ENCODE assay signal across 16 cellular contexts in genomic region chr7:44052771-44053365, GRCh38. TPM values are rescaled to one million over a fixed set of nuclear protein-coding genes. Genes with fewer than 3 reads are reported as not detected.
A peak's percentile ranks its signal among the peaks of the same experiment; 100 is the strongest.
DNase-seq lines count a peak whose midpoint lies in the region; ATAC-seq and TF ChIP-seq lines count a peak whose summit lies in the region.
"Had no signal": no experiment of that assay in that cellular context is flagged by ENCODE, and none has a peak within 500 bp of the region (broad histone marks: within the 10 kb centered on the region; RNA-seq: fewer than 3 reads in every experiment).

No MANE protein-coding gene starts in this region.

- peak; percentile 30 for ATAC-seq in GM23338
- peak in 1 of 2 donors; percentile 27 for ATAC-seq in stimulated activated naive B cell treated with anti-CD40 and anti-IgM and Interleukin-4, amounts not matched to agents 10 μg/mL and 1 μg/mL and 100 μg/mL, for 72 hours (replicated peaks)
- ATAC-seq: mucosa of descending colon had no signal

- H3K4me2 ChIP-seq in GM23338, result no peak overlapping the region

- H3K27me3 Mint-ChIP-seq in GM23338 (ENCODE audit: insufficient read depth, low read depth, poor library complexity) (no peaks in the 10 kb centered on the region), endodermal cell (ENCODE audit: insufficient read depth) (no peaks in the 10 kb centered on the region)
- H3K27me3 Mint-ChIP-seq in stimulated activated naive B cell treated with anti-CD40 and anti-IgM and Interleukin-4, amounts not matched to agents 10 μg/mL and 1 μg/mL and 100 μg/mL, for 72 hours, result no peaks in the 10 kb centered on the region

- DNase-seq in activated effector memory CD4-positive, alpha-beta T cell treated with anti-CD3 and anti-CD28 coated beads, Interleukin-2, amount 50 U/mL, for 16 hours, result peak; percentile 59
- no peak for DNase-seq in activated effector memory CD4-positive, alpha-beta T cell treated with Interleukin-2 at 50 U/mL for 16 hours
- DNase-seq in GM23338 (ENCODE audit: low spot score) (no peak), endodermal cell (no peak), KBM-7 (no peak), activated gamma-delta T cell treated with Interleukin-2 at 50 U/mL for 16 hours (no peak), retina (no peak)
- no peak for DNase-seq in stimulated activated naive B cell treated with anti-CD40 and anti-IgM and Interleukin-4, amounts not matched to agents 10 μg/mL and 1 μg/mL and 100 μg/mL, for 72 hours
- DNase-seq: ACHN, glutamatergic neuron, IMR-90, mucosa of descending colon, NCI-H1105 treated with DMSO at 0.1 percent for 48 hours had no signal

- no peaks in the 10 kb centered on the region for H3K9me2 ChIP-seq in GM23338 (ENCODE audit: insufficient read depth)

- no peak overlapping the region for H3K9ac ChIP-seq in endodermal cell (ENCODE audit: extremely low read depth, low read length, poor library complexity, severe bottlenecking)

- TF ChIP-seq CTCF in GM23338 (conservative IDR thresholded peaks at IDR 0.05; ENCODE audit: low read depth in 2 of 2) (no peak), endodermal cell (conservative IDR thresholded peaks at IDR 0.05) (peak; percentile 43)

- H3K79me2 ChIP-seq in GM23338 (replicated peaks; ENCODE audit: insufficient read depth), result peaks cover 8% of the 10 kb centered on the region; the same call in 1 of the 2 replicates

- H3K27me3 ChIP-seq in GM23338 (ENCODE audit: insufficient read depth) (no peaks in the 10 kb centered on the region), endodermal cell (ENCODE audit: control insufficient read depth, insufficient read depth, low read length, poor library complexity, severe bottlenecking) (no peaks in the 10 kb centered on the region)
- H3K27me3 ChIP-seq: tibial nerve had no signal

- H3K4me3 Mint-ChIP-seq in GM23338, result no peak overlapping the region
- H3K4me3 Mint-ChIP-seq in endodermal cell, result no peak overlapping the region
- no peak overlapping the region for H3K4me3 Mint-ChIP-seq in stimulated activated naive B cell treated with anti-CD40 and anti-IgM and Interleukin-4, amounts not matched to agents 10 μg/mL and 1 μg/mL and 100 μg/mL, for 72 hours

- H3K4me1 Mint-ChIP-seq in GM23338 (no peaks in the 10 kb centered on the region; the same call in 2 of the 3 replicates), endodermal cell (no peaks in the 10 kb centered on the region)
- H3K4me1 Mint-ChIP-seq in stimulated activated naive B cell treated with anti-CD40 and anti-IgM and Interleukin-4, amounts not matched to agents 10 μg/mL and 1 μg/mL and 100 μg/mL, for 72 hours, result peaks cover 50 to 87% of the 10 kb centered on the region in 2 donors

- H4K20me1 ChIP-seq in GM23338 (replicated peaks; ENCODE audit: insufficient read depth), result peaks cover 5% of the 10 kb centered on the region

- H3K27ac Mint-ChIP-seq in GM23338 (no peak overlapping the region), endodermal cell (no peak overlapping the region)
- H3K27ac Mint-ChIP-seq in stimulated activated naive B cell treated with anti-CD40 and anti-IgM and Interleukin-4, amounts not matched to agents 10 μg/mL and 1 μg/mL and 100 μg/mL, for 72 hours, result peak overlapping the region; percentile 3

- H3K9me3 Mint-ChIP-seq in GM23338, result no peaks in the 10 kb centered on the region
- no peaks in the 10 kb centered on the region for H3K9me3 Mint-ChIP-seq in endodermal cell
- no peaks in the 10 kb centered on the region for H3K9me3 Mint-ChIP-seq in stimulated activated naive B cell treated with anti-CD40 and anti-IgM and Interleukin-4, amounts not matched to agents 10 μg/mL and 1 μg/mL and 100 μg/mL, for 72 hours

- H3F3A ChIP-seq in GM23338 (replicated peaks; ENCODE audit: low read depth), result no peaks in the 10 kb centered on the region

- H2AFZ ChIP-seq in GM23338, result no peak overlapping the region

- no peaks in the 10 kb centered on the region for H3K4me1 ChIP-seq in GM23338 (ENCODE audit: insufficient read depth)
- no peaks in the 10 kb centered on the region for H3K4me1 ChIP-seq in endodermal cell (ENCODE audit: control insufficient read depth, insufficient read depth, low read length)
- H3K4me1 ChIP-seq: prostate gland had no signal

- in situ Hi-C loops in KBM-7 (cut with MboI; ENCODE audit: low pct_unique_long_range_greater_than_20kb, low sequenced_read_pairs), result no loop called here

- peaks cover 42% of the 10 kb centered on the region for H3K36me3 Mint-ChIP-seq in GM23338 (ENCODE audit: low read depth)
- peaks cover 49% of the 10 kb centered on the region for H3K36me3 Mint-ChIP-seq in endodermal cell (ENCODE audit: low read depth)
- peaks cover 52 to 66% of the 10 kb centered on the region in 2 donors for H3K36me3 Mint-ChIP-seq in stimulated activated naive B cell treated with anti-CD40 and anti-IgM and Interleukin-4, amounts not matched to agents 10 μg/mL and 1 μg/mL and 100 μg/mL, for 72 hours

- H3K27ac ChIP-seq in GM23338 (ENCODE audit: low read depth) (no peak overlapping the region), endodermal cell (ENCODE audit: low read depth, low read length) (no peak overlapping the region)
- H3K27ac ChIP-seq: prostate gland, tibial nerve had no signal

- WGBS in endodermal cell (ENCODE audit: insufficient coverage in 1 of 2, insufficient read length in 1 of 2), 2 experiments, result 97 to 98% methylated on average over 9 to 12 of the region's 12 CpGs

- H3K9me3 ChIP-seq in endodermal cell (ENCODE audit: control insufficient read depth, low read length), result no peaks in the 10 kb centered on the region
- H3K9me3 ChIP-seq: mucosa of descending colon, prostate gland, tibial nerve had no signal

- H3K36me3 ChIP-seq in GM23338 (ENCODE audit: insufficient read depth), result no peaks in the 10 kb centered on the region
- H3K36me3 ChIP-seq in endodermal cell (ENCODE audit: control insufficient read depth, insufficient read depth, low read length), result peaks cover 85% of the 10 kb centered on the region

- no peak overlapping the region for H3K4me3 ChIP-seq in GM23338
- H3K4me3 ChIP-seq in endodermal cell (ENCODE audit: low read length), result no peak overlapping the region
- H3K4me3 ChIP-seq: mucosa of descending colon, prostate gland, tibial nerve had no signal

TF ChIP-seq in GM23338, 12 proteins besides CTCF, POLR2A, EP300 and RAD21:
- TF ChIP-seq, protein P1, sequence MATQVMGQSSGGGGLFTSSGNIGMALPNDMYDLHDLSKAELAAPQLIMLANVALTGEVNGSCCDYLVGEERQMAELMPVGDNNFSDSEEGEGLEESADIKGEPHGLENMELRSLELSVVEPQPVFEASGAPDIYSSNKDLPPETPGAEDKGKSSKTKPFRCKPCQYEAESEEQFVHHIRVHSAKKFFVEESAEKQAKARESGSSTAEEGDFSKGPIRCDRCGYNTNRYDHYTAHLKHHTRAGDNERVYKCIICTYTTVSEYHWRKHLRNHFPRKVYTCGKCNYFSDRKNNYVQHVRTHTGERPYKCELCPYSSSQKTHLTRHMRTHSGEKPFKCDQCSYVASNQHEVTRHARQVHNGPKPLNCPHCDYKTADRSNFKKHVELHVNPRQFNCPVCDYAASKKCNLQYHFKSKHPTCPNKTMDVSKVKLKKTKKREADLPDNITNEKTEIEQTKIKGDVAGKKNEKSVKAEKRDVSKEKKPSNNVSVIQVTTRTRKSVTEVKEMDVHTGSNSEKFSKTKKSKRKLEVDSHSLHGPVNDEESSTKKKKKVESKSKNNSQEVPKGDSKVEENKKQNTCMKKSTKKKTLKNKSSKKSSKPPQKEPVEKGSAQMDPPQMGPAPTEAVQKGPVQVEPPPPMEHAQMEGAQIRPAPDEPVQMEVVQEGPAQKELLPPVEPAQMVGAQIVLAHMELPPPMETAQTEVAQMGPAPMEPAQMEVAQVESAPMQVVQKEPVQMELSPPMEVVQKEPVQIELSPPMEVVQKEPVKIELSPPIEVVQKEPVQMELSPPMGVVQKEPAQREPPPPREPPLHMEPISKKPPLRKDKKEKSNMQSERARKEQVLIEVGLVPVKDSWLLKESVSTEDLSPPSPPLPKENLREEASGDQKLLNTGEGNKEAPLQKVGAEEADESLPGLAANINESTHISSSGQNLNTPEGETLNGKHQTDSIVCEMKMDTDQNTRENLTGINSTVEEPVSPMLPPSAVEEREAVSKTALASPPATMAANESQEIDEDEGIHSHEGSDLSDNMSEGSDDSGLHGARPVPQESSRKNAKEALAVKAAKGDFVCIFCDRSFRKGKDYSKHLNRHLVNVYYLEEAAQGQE (IDR thresholded peaks at IDR 0.05; ENCODE audit: unreplicated experiment), result peak; percentile 55
- TF ChIP-seq CREB1 (CRISPR knock-in tag; IDR thresholded peaks at IDR 0.05; ENCODE audit: low read depth), result no peak

RNA-seq across cellular contexts. Expression of gene DBNL, which starts 8.4 kb away (rescaled TPM):
- total RNA-seq in GM23338 (2014; rRNA removed; shearing (Covaris generic)), result 44.7 and 49.4 TPM in 2 replicates
- polyA plus RNA-seq in GM23338 (2016; fragmentation: Nextera tagmentation; extraction: Ambion mirVana), result 17.1 and 18.1 TPM in 2 replicates
- 10 to 100 TPM; 47.0 to 50.9 TPM for total RNA-seq in endodermal cell
- 49.2 TPM for polyA plus RNA-seq in endodermal cell (2013, experiment 1 of 2)
- 46.7 TPM for polyA plus RNA-seq in endodermal cell (2013, experiment 2 of 2)

RNA-seq across cellular contexts. Expression of gene PGAM2, which starts 12.5 kb away (rescaled TPM):
- total RNA-seq in GM23338 (2014; rRNA removed; shearing (Covaris generic)), result 0.78 and 2.9 TPM in 2 replicates
- 5.1 and 7.8 TPM in 2 replicates for polyA plus RNA-seq in GM23338 (2016; fragmentation: Nextera tagmentation; extraction: Ambion mirVana)
- 1 to 10 TPM; 1.2 to 1.3 TPM for total RNA-seq in endodermal cell
- 4.3 TPM for polyA plus RNA-seq in endodermal cell (2013, experiment 1 of 2)
- polyA plus RNA-seq in endodermal cell (2013, experiment 2 of 2), result 4.4 TPM
- total RNA-seq: IMR-90 had no signal
- polyA plus RNA-seq: IMR-90, keratinocyte had no signal

RNA-seq across cellular contexts. Expression of gene POLM, which starts 29.5 kb away (rescaled TPM):
- 19.8 and 35.4 TPM in 2 replicates for total RNA-seq in GM23338 (2014; rRNA removed; shearing (Covaris generic))
- polyA plus RNA-seq in GM23338 (2016; fragmentation: Nextera tagmentation; extraction: Ambion mirVana), result 7.1 and 8.0 TPM in 2 replicates
- 10 to 100 TPM; 23.6 to 27.0 TPM for total RNA-seq in endodermal cell
- polyA plus RNA-seq in endodermal cell (2013, experiment 1 of 2), result 17.6 TPM
- polyA plus RNA-seq in endodermal cell (2013, experiment 2 of 2), result 16.5 TPM

RNA-seq across cellular contexts. Expression of gene AEBP1, which starts 51.3 kb away (rescaled TPM):
- total RNA-seq in GM23338 (2014; rRNA removed; shearing (Covaris generic)), result 36.7 and 42.0 TPM in 2 replicates
- 15.1 and 16.0 TPM in 2 replicates for polyA plus RNA-seq in GM23338 (2016; fragmentation: Nextera tagmentation; extraction: Ambion mirVana)
- 10 to 100 TPM; 55.2 to 65.8 TPM for total RNA-seq in endodermal cell
- 52.9 TPM for polyA plus RNA-seq in endodermal cell (2013, experiment 1 of 2)
- polyA plus RNA-seq in endodermal cell (2013, experiment 2 of 2), result 51.0 TPM

RNA-seq across cellular contexts. Expression of gene SPDYE1, which starts 55.2 kb away (rescaled TPM):
- total RNA-seq in GM23338 (2014; rRNA removed; shearing (Covaris generic)), result not detected in 2 replicates
- polyA plus RNA-seq in GM23338 (2016; fragmentation: Nextera tagmentation; extraction: Ambion mirVana), result 1.4 and 1.6 TPM in 2 replicates
- under 1 TPM in 1 of 2 donors, not detected in 1; 0.15 TPM for total RNA-seq in endodermal cell
- polyA plus RNA-seq in endodermal cell (2013, experiment 1 of 2), result not detected
- not detected for polyA plus RNA-seq in endodermal cell (2013, experiment 2 of 2)
- total RNA-seq: IMR-90, mucosa of descending colon, tibial nerve had no signal
- polyA plus RNA-seq: IMR-90, keratinocyte had no signal
